In the genomic region with DNA sequence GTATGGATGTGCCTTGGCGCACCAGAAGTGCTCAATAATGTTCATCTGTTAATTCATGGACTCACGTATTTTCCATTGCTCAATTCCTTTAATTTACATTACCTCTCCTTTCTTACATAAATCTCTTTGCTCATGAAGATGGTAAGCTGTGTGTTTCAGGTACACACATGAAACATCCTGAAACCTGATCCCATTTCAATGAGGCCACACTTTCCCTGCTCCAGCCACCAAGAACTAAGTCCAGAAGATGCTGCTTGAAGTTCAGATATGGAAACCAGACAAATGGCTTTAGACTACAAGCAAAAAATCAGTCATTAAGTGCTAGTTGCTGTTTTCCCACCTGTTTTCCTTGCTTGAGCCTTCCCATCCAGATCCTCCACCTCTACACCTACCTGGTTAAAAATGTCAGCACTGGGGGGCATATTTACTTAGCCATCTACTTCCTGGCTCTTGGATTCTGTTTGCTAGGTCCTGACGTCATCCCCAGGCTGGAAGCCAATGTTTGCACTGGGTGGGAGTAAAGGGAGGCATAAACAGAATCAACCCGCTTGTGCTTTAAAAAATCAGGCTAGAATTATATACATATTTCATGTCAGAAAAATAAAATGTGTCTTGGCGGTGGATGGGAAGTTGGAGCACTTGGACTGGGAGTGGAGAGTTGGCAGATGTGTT, we compare ENCODE assay signal across 12 cellular contexts.
DNase-seq lines count a peak whose midpoint lies in the region; ATAC-seq and TF ChIP-seq lines count a peak whose summit lies in the region.
"Had no signal": no experiment of that assay in that cellular context is flagged by ENCODE, and none has a peak within 500 bp of the region (broad histone marks: within the 10 kb centered on the region; RNA-seq: fewer than 3 reads in every experiment).

No MANE protein-coding gene starts in this region.

- H3K4me3 ChIP-seq in liver (ENCODE audit: low read depth in 1 of 3, low read length in 3 of 3) = no peak overlapping the region
- H3K4me3 ChIP-seq: tibial artery had no signal

- H3K9me3 ChIP-seq in liver (ENCODE audit: control insufficient read depth in 4 of 4, low read length in 3 of 4) = no peaks in the 10 kb centered on the region
- H3K9me3 ChIP-seq: tibial artery had no signal

- H3K9ac ChIP-seq in liver (ENCODE audit: low read depth in 1 of 2, low read length in 2 of 2) = no peak overlapping the region

- no peak for ATAC-seq in GM18868 (IDR thresholded peaks at IDR 0.05; ENCODE audit: unreplicated experiment)
- no peak for ATAC-seq in HG03469 (IDR thresholded peaks at IDR 0.05; ENCODE audit: unreplicated experiment)
- no peak for ATAC-seq in GM19452 (IDR thresholded peaks at IDR 0.05; ENCODE audit: unreplicated experiment)

- TF ChIP-seq CTCF in 22Rv1 (IDR thresholded peaks at IDR 0.05) (no peak), liver (IDR thresholded peaks at IDR 0.05; ENCODE audit: low read depth, low read length, missing input control) (no peak)

- no peaks in the 10 kb centered on the region for H3K27me3 ChIP-seq in liver (ENCODE audit: control insufficient read depth in 4 of 4, insufficient read depth in 4 of 4, low read length in 3 of 4)
- H3K27me3 ChIP-seq: tibial artery had no signal

- peak; percentile 9 to 16 for TF ChIP-seq RAD21 in liver (IDR thresholded peaks at IDR 0.05)

- H3K27ac ChIP-seq in 22Rv1 (peak overlapping the region; percentile 82), liver (ENCODE audit: low read depth in 1 of 2, low read length in 2 of 2) (no peak overlapping the region)
- H3K27ac ChIP-seq: tibial artery had no signal

- WGBS in liver = 64% methylated on average over 5 of the region's 5 CpGs

- H3K4me1 ChIP-seq in liver (ENCODE audit: control insufficient read depth in 4 of 4, insufficient read depth in 4 of 4, low read length in 3 of 4) = peaks cover 0 to 5% (median 1%) of the 10 kb centered on the region in 4 donors

- H3K36me3 ChIP-seq in liver (ENCODE audit: control insufficient read depth in 4 of 4, insufficient read depth in 3 of 4, low read depth in 1 of 4, low read length in 3 of 4) = no peaks in the 10 kb centered on the region
- H3K36me3 ChIP-seq: tibial artery had no signal

- TF ChIP-seq POLR2A in erythroblast (IDR thresholded peaks at IDR 0.05; ENCODE audit: low read length) = no peak

- DNase-seq in HuH-7.5 (ENCODE audit: low spot score) = peak; percentile 34
- peak; percentile 80 to 86 for DNase-seq in SHP77 (lab: John Stamatoyannopoulos, UW)
- no peak for DNase-seq in erythroblast (lab: John Stamatoyannopoulos, UW)
- DNase-seq: activated CD8-positive, alpha-beta memory T cell treated with anti-CD3 and anti-CD28 coated beads, Interleukin-2, amount 50 U/mL, for 48 hours; AML-193; effector CD8-positive, alpha-beta T cell; tibial artery had no signal

TF ChIP-seq in liver, 16 proteins besides CTCF, POLR2A, EP300 and RAD21:
- TF ChIP-seq SP1 (IDR thresholded peaks at IDR 0.05) = no peak
- no peak for TF ChIP-seq RXRA (IDR thresholded peaks at IDR 0.05)
- TF ChIP-seq, protein P1, sequence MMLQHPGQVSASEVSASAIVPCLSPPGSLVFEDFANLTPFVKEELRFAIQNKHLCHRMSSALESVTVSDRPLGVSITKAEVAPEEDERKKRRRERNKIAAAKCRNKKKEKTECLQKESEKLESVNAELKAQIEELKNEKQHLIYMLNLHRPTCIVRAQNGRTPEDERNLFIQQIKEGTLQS (IDR thresholded peaks at IDR 0.05) = no peak
- no peak for TF ChIP-seq GABPA (IDR thresholded peaks at IDR 0.05 in 1 of 2, conservative IDR thresholded peaks at IDR 0.05 in 1 of 2)
- no peak for TF ChIP-seq HNF4G (IDR thresholded peaks at IDR 0.05)
- no peak for TF ChIP-seq NR2F2 (IDR thresholded peaks at IDR 0.05)
- peak in 1 of 2 donors; percentile 49 for TF ChIP-seq HNF4A (conservative IDR thresholded peaks at IDR 0.05)
- TF ChIP-seq, protein P2, sequence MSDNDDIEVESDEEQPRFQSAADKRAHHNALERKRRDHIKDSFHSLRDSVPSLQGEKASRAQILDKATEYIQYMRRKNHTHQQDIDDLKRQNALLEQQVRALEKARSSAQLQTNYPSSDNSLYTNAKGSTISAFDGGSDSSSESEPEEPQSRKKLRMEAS (IDR thresholded peaks at IDR 0.05) = no peak
- TF ChIP-seq TAF1 (conservative IDR thresholded peaks at IDR 0.05) = no peak
- peak; percentile 45 for TF ChIP-seq YY1 (IDR thresholded peaks at IDR 0.05)
- TF ChIP-seq, protein P3, sequence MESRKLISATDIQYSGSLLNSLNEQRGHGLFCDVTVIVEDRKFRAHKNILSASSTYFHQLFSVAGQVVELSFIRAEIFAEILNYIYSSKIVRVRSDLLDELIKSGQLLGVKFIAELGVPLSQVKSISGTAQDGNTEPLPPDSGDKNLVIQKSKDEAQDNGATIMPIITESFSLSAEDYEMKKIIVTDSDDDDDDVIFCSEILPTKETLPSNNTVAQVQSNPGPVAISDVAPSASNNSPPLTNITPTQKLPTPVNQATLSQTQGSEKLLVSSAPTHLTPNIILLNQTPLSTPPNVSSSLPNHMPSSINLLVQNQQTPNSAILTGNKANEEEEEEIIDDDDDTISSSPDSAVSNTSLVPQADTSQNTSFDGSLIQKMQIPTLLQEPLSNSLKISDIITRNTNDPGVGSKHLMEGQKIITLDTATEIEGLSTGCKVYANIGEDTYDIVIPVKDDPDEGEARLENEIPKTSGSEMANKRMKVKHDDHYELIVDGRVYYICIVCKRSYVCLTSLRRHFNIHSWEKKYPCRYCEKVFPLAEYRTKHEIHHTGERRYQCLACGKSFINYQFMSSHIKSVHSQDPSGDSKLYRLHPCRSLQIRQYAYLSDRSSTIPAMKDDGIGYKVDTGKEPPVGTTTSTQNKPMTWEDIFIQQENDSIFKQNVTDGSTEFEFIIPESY (IDR thresholded peaks at IDR 0.05) = no peak
- TF ChIP-seq FOXA2 (IDR thresholded peaks at IDR 0.05) = peak; percentile 93
- TF ChIP-seq, protein P4, sequence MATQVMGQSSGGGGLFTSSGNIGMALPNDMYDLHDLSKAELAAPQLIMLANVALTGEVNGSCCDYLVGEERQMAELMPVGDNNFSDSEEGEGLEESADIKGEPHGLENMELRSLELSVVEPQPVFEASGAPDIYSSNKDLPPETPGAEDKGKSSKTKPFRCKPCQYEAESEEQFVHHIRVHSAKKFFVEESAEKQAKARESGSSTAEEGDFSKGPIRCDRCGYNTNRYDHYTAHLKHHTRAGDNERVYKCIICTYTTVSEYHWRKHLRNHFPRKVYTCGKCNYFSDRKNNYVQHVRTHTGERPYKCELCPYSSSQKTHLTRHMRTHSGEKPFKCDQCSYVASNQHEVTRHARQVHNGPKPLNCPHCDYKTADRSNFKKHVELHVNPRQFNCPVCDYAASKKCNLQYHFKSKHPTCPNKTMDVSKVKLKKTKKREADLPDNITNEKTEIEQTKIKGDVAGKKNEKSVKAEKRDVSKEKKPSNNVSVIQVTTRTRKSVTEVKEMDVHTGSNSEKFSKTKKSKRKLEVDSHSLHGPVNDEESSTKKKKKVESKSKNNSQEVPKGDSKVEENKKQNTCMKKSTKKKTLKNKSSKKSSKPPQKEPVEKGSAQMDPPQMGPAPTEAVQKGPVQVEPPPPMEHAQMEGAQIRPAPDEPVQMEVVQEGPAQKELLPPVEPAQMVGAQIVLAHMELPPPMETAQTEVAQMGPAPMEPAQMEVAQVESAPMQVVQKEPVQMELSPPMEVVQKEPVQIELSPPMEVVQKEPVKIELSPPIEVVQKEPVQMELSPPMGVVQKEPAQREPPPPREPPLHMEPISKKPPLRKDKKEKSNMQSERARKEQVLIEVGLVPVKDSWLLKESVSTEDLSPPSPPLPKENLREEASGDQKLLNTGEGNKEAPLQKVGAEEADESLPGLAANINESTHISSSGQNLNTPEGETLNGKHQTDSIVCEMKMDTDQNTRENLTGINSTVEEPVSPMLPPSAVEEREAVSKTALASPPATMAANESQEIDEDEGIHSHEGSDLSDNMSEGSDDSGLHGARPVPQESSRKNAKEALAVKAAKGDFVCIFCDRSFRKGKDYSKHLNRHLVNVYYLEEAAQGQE (IDR thresholded peaks at IDR 0.05) = no peak
- TF ChIP-seq EGR1 (IDR thresholded peaks at IDR 0.05; ENCODE audit: low read depth in 2 of 2) = peak in 1 of 2 donors; percentile 19
- peak; percentile 88 for TF ChIP-seq FOXA1 (IDR thresholded peaks at IDR 0.05)
- TF ChIP-seq JUND (IDR thresholded peaks at IDR 0.05) = peak in 1 of 2 donors; percentile 60

Comparison
In these comparisons a context has a peak if more than half of its experiments do, and no peak if none do; other contexts are left out.
1. DNase-seq: peak in HuH-7.5 (single experiment) and SHP77 (2 of 2); none in erythroblast (0 of 2).